Comparison of ENCODE assay signal across 21 cellular contexts in the genomic region with DNA sequence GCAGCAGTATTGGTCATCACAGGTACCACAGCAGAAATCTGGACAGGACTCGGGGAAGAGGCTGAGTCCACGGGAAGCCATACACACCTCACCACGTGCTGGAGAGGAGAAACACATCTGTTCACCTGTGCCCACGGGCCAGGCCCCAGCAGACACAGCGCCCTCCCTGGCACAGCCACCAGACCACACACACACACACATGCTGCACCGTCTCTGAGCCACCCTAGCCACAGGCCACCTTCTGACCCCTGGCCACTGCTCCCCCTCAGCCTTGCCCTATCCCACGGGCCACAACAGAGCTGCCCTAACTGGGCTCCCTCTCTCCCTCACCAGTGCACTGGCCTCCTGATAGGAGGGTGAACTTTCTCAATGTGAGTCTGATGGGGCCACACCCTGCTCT. TPM values are rescaled to one million over a fixed set of nuclear protein-coding genes. Genes with fewer than 3 reads are reported as not detected.
DNase-seq lines count a peak whose midpoint lies in the region; ATAC-seq and TF ChIP-seq lines count a peak whose summit lies in the region.
"Had no signal": no experiment of that assay in that cellular context is flagged by ENCODE, and none has a peak within 500 bp of the region (broad histone marks: within the 10 kb centered on the region; RNA-seq: fewer than 3 reads in every experiment).

No MANE protein-coding gene starts in this region.

- H3K9me3 Mint-ChIP-seq in activated naive CD8-positive, alpha-beta T cell treated with anti-CD3 and anti-CD28 coated beads, Interleukin-2, amount 10 ng/mL, durations not matched to agents 7 days and 5 days = no peaks in the 10 kb centered on the region
- H3K9me3 Mint-ChIP-seq in activated naive CD8-positive, alpha-beta T cell treated with anti-CD3 and anti-CD28 coated beads, Interleukin-2, amount 50 U/mL, for 24 hours = no peaks in the 10 kb centered on the region
- no peaks in the 10 kb centered on the region for H3K9me3 Mint-ChIP-seq in T-cell
- no peaks in the 10 kb centered on the region for H3K9me3 Mint-ChIP-seq in immature natural killer cell
- H3K9me3 Mint-ChIP-seq: stimulated activated naive B cell treated with anti-CD40 and anti-IgM and Interleukin-4, amounts not matched to agents 10 μg/mL and 1 μg/mL and 100 μg/mL, for 72 hours had no signal

- intact Hi-C loops in thyroid gland (cut with DNase I) = loop anchor here (5.0 kb wide), 1 partner anchor 34 kb away; a partner anchor contains a TSS

- no peaks in the 10 kb centered on the region for H3K27me3 Mint-ChIP-seq in activated naive CD8-positive, alpha-beta T cell treated with anti-CD3 and anti-CD28 coated beads, Interleukin-2, amount 10 ng/mL, durations not matched to agents 7 days and 5 days
- H3K27me3 Mint-ChIP-seq in activated naive CD8-positive, alpha-beta T cell treated with anti-CD3 and anti-CD28 coated beads, Interleukin-2, amount 50 U/mL, for 24 hours = no peaks in the 10 kb centered on the region
- no peaks in the 10 kb centered on the region for H3K27me3 Mint-ChIP-seq in T-cell
- peaks cover 0 to 5% (median 1%) of the 10 kb centered on the region in 3 donors for H3K27me3 Mint-ChIP-seq in immature natural killer cell (ENCODE audit: low read depth in 3 of 3)
- H3K27me3 Mint-ChIP-seq: stimulated activated naive B cell treated with anti-CD40 and anti-IgM and Interleukin-4, amounts not matched to agents 10 μg/mL and 1 μg/mL and 100 μg/mL, for 72 hours had no signal

- no peak overlapping the region for H3K27ac ChIP-seq in thyroid gland
- H3K27ac ChIP-seq: GM23248 had no signal

- DNase-seq in activated naive CD8-positive, alpha-beta T cell treated with anti-CD3 and anti-CD28 coated beads, Interleukin-2, amount 10 ng/mL, durations not matched to agents 7 days and 5 days = no peak
- DNase-seq in activated naive CD8-positive, alpha-beta T cell treated with anti-CD3 and anti-CD28 coated beads, Interleukin-2, amount 50 U/mL, for 24 hours = no peak
- no peak for DNase-seq in T-cell
- no peak for DNase-seq in immature natural killer cell
- no peak for DNase-seq in activated gamma-delta T cell (lab: John Stamatoyannopoulos, UW)
- DNase-seq in thyroid gland = no peak
- DNase-seq in left lobe of liver (ENCODE audit: low spot score) = no peak
- DNase-seq in germinal center (ENCODE audit: low spot score) = no peak
- DNase-seq: ACHN; activated effector memory CD4-positive, alpha-beta T cell treated with Interleukin-2 at 50 U/mL for 16 hours; cerebellar nuclear complex; effector memory CD4-positive, alpha-beta T cell; GM23248; islet precursor cell; mesendoderm; NCI-H2029; NCI-H446; retina; stimulated activated naive B cell treated with anti-CD40 and anti-IgM and Interleukin-4, amounts not matched to agents 10 μg/mL and 1 μg/mL and 100 μg/mL, for 72 hours had no signal

- CTCF ChIA-PET in T-cell (lab: Charles Lee) = interaction anchor here (0.6 to 1.2 kb wide), 2 partner anchors 43 to 65 kb away, joined by 3 to 5 read pairs; no protein-coding TSS in a partner anchor

- ATAC-seq in activated naive CD8-positive, alpha-beta T cell treated with anti-CD3 and anti-CD28 coated beads, Interleukin-2, amount 10 ng/mL, durations not matched to agents 7 days and 5 days (ENCODE audit: low read depth) = no peak
- ATAC-seq in activated naive CD8-positive, alpha-beta T cell treated with anti-CD3 and anti-CD28 coated beads, Interleukin-2, amount 50 U/mL, for 24 hours = no peak
- ATAC-seq in T-cell (replicated peaks in 1 of 4) (no peak), left lobe of liver (no peak)
- ATAC-seq: K562; stimulated activated naive B cell treated with anti-CD40 and anti-IgM and Interleukin-4, amounts not matched to agents 10 μg/mL and 1 μg/mL and 100 μg/mL, for 72 hours had no signal

- peaks cover 2 to 7% of the 10 kb centered on the region in 2 donors for H3K36me3 ChIP-seq in thyroid gland

- TF ChIP-seq CTCF in thyroid gland (IDR thresholded peaks at IDR 0.05) = no peak

- peaks cover 26% of the 10 kb centered on the region for H3K36me3 Mint-ChIP-seq in activated naive CD8-positive, alpha-beta T cell treated with anti-CD3 and anti-CD28 coated beads, Interleukin-2, amount 10 ng/mL, durations not matched to agents 7 days and 5 days
- peaks cover 15% of the 10 kb centered on the region for H3K36me3 Mint-ChIP-seq in activated naive CD8-positive, alpha-beta T cell treated with anti-CD3 and anti-CD28 coated beads, Interleukin-2, amount 50 U/mL, for 24 hours (ENCODE audit: low read depth)
- peaks cover 20% of the 10 kb centered on the region for H3K36me3 Mint-ChIP-seq in T-cell
- H3K36me3 Mint-ChIP-seq in immature natural killer cell = peaks cover 4 to 12% (median 9%) of the 10 kb centered on the region in 3 donors

- POLR2A ChIA-PET in activated naive CD8-positive, alpha-beta T cell treated with anti-CD3 and anti-CD28 coated beads, Interleukin-2, amount 10 ng/mL, durations not matched to agents 7 days and 5 days (lab: Charles Lee) = interaction anchor here (1.1 to 2.3 kb wide), 3 partner anchors 11 to 55 kb away, joined by 3 to 9 read pairs (median 4); a partner anchor contains a TSS
- POLR2A ChIA-PET in T-cell (lab: Charles Lee) = interaction anchor here in 1 of 2 donors (0.6 kb wide), 1 partner anchor 89 kb away, joined by 3 read pairs; no protein-coding TSS in a partner anchor

- no peak for TF ChIP-seq POLR2A in thyroid gland (IDR thresholded peaks at IDR 0.05)

- H3K27ac Mint-ChIP-seq in activated naive CD8-positive, alpha-beta T cell treated with anti-CD3 and anti-CD28 coated beads, Interleukin-2, amount 10 ng/mL, durations not matched to agents 7 days and 5 days = peak overlapping the region; percentile 77
- no peak overlapping the region for H3K27ac Mint-ChIP-seq in activated naive CD8-positive, alpha-beta T cell treated with anti-CD3 and anti-CD28 coated beads, Interleukin-2, amount 50 U/mL, for 24 hours
- H3K27ac Mint-ChIP-seq in T-cell (peak overlapping the region; percentile 89 to 90), immature natural killer cell (peak overlapping the region in 5 of 6 donors; percentile 14 to 86 (median 51))
- H3K27ac Mint-ChIP-seq: stimulated activated naive B cell treated with anti-CD40 and anti-IgM and Interleukin-4, amounts not matched to agents 10 μg/mL and 1 μg/mL and 100 μg/mL, for 72 hours had no signal

- H3K27me3 ChIP-seq in thyroid gland = no peaks in the 10 kb centered on the region
- H3K27me3 ChIP-seq: tibial nerve had no signal

- no peaks in the 10 kb centered on the region for H3K9me3 ChIP-seq in thyroid gland

- peaks cover 37% of the 10 kb centered on the region for H3K4me1 Mint-ChIP-seq in activated naive CD8-positive, alpha-beta T cell treated with anti-CD3 and anti-CD28 coated beads, Interleukin-2, amount 10 ng/mL, durations not matched to agents 7 days and 5 days
- peaks cover 27% of the 10 kb centered on the region for H3K4me1 Mint-ChIP-seq in activated naive CD8-positive, alpha-beta T cell treated with anti-CD3 and anti-CD28 coated beads, Interleukin-2, amount 50 U/mL, for 24 hours
- H3K4me1 Mint-ChIP-seq in T-cell (peaks cover 38 to 52% (median 49%) of the 10 kb centered on the region in 3 donors), immature natural killer cell (peaks cover 30 to 34% of the 10 kb centered on the region in 2 donors)

- no peak overlapping the region for H3K4me3 Mint-ChIP-seq in activated naive CD8-positive, alpha-beta T cell treated with anti-CD3 and anti-CD28 coated beads, Interleukin-2, amount 10 ng/mL, durations not matched to agents 7 days and 5 days
- H3K4me3 Mint-ChIP-seq in activated naive CD8-positive, alpha-beta T cell treated with anti-CD3 and anti-CD28 coated beads, Interleukin-2, amount 50 U/mL, for 24 hours = no peak overlapping the region
- H3K4me3 Mint-ChIP-seq in T-cell (peak overlapping the region in 1 of 3 donors; percentile 1), immature natural killer cell (no peak overlapping the region)
- H3K4me3 Mint-ChIP-seq: stimulated activated naive B cell treated with anti-CD40 and anti-IgM and Interleukin-4, amounts not matched to agents 10 μg/mL and 1 μg/mL and 100 μg/mL, for 72 hours had no signal

- H3K4me1 ChIP-seq in thyroid gland = peaks cover 16 to 38% of the 10 kb centered on the region in 2 donors

- 90 to 93% methylated on average over 7 of the region's 7 CpGs for WGBS in thyroid gland, 2 donors

- no peak overlapping the region for H3K4me3 ChIP-seq in thyroid gland (replicated peaks in 1 of 3)
- H3K4me3 ChIP-seq: GM23248, K562, tibial nerve had no signal

RNA-seq across cellular contexts. Expression of a gene that starts 2.8 kb away (rescaled TPM):
- 100 to 1,000 TPM; 215 to 224 TPM for total RNA-seq in activated naive CD8-positive, alpha-beta T cell treated with anti-CD3 and anti-CD28 coated beads, Interleukin-2, amount 10 ng/mL, durations not matched to agents 7 days and 5 days
- 100 to 1,000 TPM; 156 to 258 (median 217) TPM for total RNA-seq in T-cell
- polyA plus RNA-seq in immature natural killer cell = 100 to 1,000 TPM; 351 to 618 (median 505) TPM
- 100 to 1,000 TPM in 3 of 4 donors, 10 to 100 TPM in 1; 100.0 to 120 (median 109) TPM for total RNA-seq in thyroid gland
- 97.9 TPM for total RNA-seq in left lobe of liver

RNA-seq across cellular contexts. Expression of a gene that starts 54.7 kb away (rescaled TPM):
- total RNA-seq in activated naive CD8-positive, alpha-beta T cell treated with anti-CD3 and anti-CD28 coated beads, Interleukin-2, amount 10 ng/mL, durations not matched to agents 7 days and 5 days = 10 to 100 TPM; 17.0 to 19.9 TPM
- total RNA-seq in T-cell (10 to 100 TPM in 3 of 5 donors, 1 to 10 TPM in 2; 7.8 to 14.9 (median 12.8) TPM), thyroid gland (10 to 100 TPM in 2 of 4 donors, 1 to 10 TPM in 2; 8.4 to 13.9 (median 11.0) TPM), left lobe of liver (3.3 TPM)
- polyA plus RNA-seq in immature natural killer cell = 10 to 100 TPM in 1 of 3 donors, 1 to 10 TPM in 2; 6.4 to 12.6 (median 6.6) TPM

RNA-seq across cellular contexts. Expression of a gene that starts 55.4 kb away (rescaled TPM):
- total RNA-seq in activated naive CD8-positive, alpha-beta T cell treated with anti-CD3 and anti-CD28 coated beads, Interleukin-2, amount 10 ng/mL, durations not matched to agents 7 days and 5 days = 10 to 100 TPM; 56.8 to 60.7 TPM
- total RNA-seq in T-cell = 1 to 10 TPM; 1.8 to 4.2 (median 2.4) TPM
- under 1 TPM in 2 of 3 donors, not detected in 1; 0.17 to 0.78 TPM for polyA plus RNA-seq in immature natural killer cell
- total RNA-seq in thyroid gland = 1 to 10 TPM; 2.3 to 4.9 (median 3.2) TPM
- 1.3 TPM for total RNA-seq in left lobe of liver

Comparison
In these comparisons a context has a peak if more than half of its experiments do, and no peak if none do; other contexts are left out.
1. RNA of a gene that starts 55.4 kb away (total RNA-seq): 56.8 to 60.7 TPM in activated naive CD8-positive, alpha-beta T cell treated with anti-CD3 and anti-CD28 coated beads, Interleukin-2, amount 10 ng/mL, durations not matched to agents 7 days and 5 days; 2.3 to 4.9 TPM in thyroid gland, 1.8 to 4.2 TPM in T-cell and 1.3 TPM in left lobe of liver (single experiment); every median in the first group is over 4 times any median in the second.